Comparison of ENCODE assay signal across 8 cellular contexts in genomic region chr10:60942604-60943269, GRCh38. TPM values are rescaled to one million over a fixed set of nuclear protein-coding genes. Genes with fewer than 3 reads are reported as not detected.
DNase-seq lines count a peak whose midpoint lies in the region; ATAC-seq and TF ChIP-seq lines count a peak whose summit lies in the region.

No MANE protein-coding gene starts in this region.

- DNase-seq in BJ (ENCODE audit: low read depth), result no peak
- DNase-seq in activated T-cell treated with anti-CD3 and anti-CD28 coated beads, Interleukin-2, amount 50 U/mL, for 72 hours, result peak; percentile 41 to 59
- peak; percentile 72 for DNase-seq in Right ventricle myocardium inferior (ENCODE audit: missing footprints)
- peak; percentile 69 for DNase-seq in osteoblast (ENCODE audit: insufficient read length, low spot score, missing footprints)
- no peak for DNase-seq in SHP77 (lab: John Stamatoyannopoulos, UW)
- DNase-seq in islet precursor cell, result no peak

- peaks cover 75% of the 10 kb centered on the region for H3K27me3 Mint-ChIP-seq in activated T-cell treated with anti-CD3 and anti-CD28 coated beads, Interleukin-2, amount 50 U/mL, for 72 hours (ENCODE audit: low read depth)

- H3K36me3 ChIP-seq in BJ (ENCODE audit: control insufficient read depth, insufficient read depth, low read length) (no peaks in the 10 kb centered on the region; the same call in none of the 2 replicates), osteoblast (ENCODE audit: insufficient read depth, low read length) (no peaks in the 10 kb centered on the region)

- no peaks in the 10 kb centered on the region for H3K36me3 Mint-ChIP-seq in activated T-cell treated with anti-CD3 and anti-CD28 coated beads, Interleukin-2, amount 50 U/mL, for 72 hours (ENCODE audit: insufficient read depth in 2 of 2)

- H3K4me2 ChIP-seq in osteoblast (ENCODE audit: insufficient read depth, low read length), result peak overlapping the region; percentile 86

- intact Hi-C loops in Right ventricle myocardium inferior (cut with DNase I), result loop anchor here (2.0 kb wide), 2 partner anchors 42 to 60 kb away; no protein-coding TSS in a partner anchor

- peaks cover 21% of the 10 kb centered on the region for H3K79me2 ChIP-seq in osteoblast (ENCODE audit: insufficient read depth, low read length)

- no peaks in the 10 kb centered on the region for H4K20me1 ChIP-seq in osteoblast (ENCODE audit: insufficient read depth, low read length)

- TF ChIP-seq CTCF in BJ (IDR thresholded peaks at IDR 0.05; ENCODE audit: insufficient read depth, low read depth, low read length) (no peak), osteoblast (IDR thresholded peaks at IDR 0.05; ENCODE audit: extremely low read depth, low read depth, low read length) (no peak)

- peaks cover 16% of the 10 kb centered on the region for H3K4me1 ChIP-seq in osteoblast (ENCODE audit: insufficient read depth, low read length)

- CTCF ChIA-PET in BJ (lab: Yijun Ruan, JAX), result interaction anchor here (0.6 to 1.8 kb wide), 6 partner anchors 10 to 128 kb away, joined by 3 to 6 read pairs (median 4); no protein-coding TSS in a partner anchor

- H2AFZ ChIP-seq in osteoblast (ENCODE audit: low read length), result peak overlapping the region; percentile 68

- H3K27me3 ChIP-seq in BJ (ENCODE audit: control insufficient read depth, insufficient read depth, low read length) (no peaks in the 10 kb centered on the region), osteoblast (ENCODE audit: insufficient read depth, low read length) (no peaks in the 10 kb centered on the region)

- peak overlapping the region; percentile 83 for H3K4me3 ChIP-seq in BJ (ENCODE audit: low read depth, low read length)
- H3K4me3 ChIP-seq in osteoblast (ENCODE audit: insufficient read depth, low read length), result peak overlapping the region; percentile 86

- H3K4me1 Mint-ChIP-seq in activated T-cell treated with anti-CD3 and anti-CD28 coated beads, Interleukin-2, amount 50 U/mL, for 72 hours (ENCODE audit: low read depth), result peaks cover 17% of the 10 kb centered on the region

- ATAC-seq in GM18907 (IDR thresholded peaks at IDR 0.05; ENCODE audit: unreplicated experiment), result peak; percentile 69
- ATAC-seq in HG03571 (IDR thresholded peaks at IDR 0.05; ENCODE audit: unreplicated experiment), result peak; percentile 42
- peak; percentile 74 to 76 for ATAC-seq in activated T-cell treated with anti-CD3 and anti-CD28 coated beads, Interleukin-2, amount 50 U/mL, for 72 hours (replicated peaks in 1 of 2)
- ATAC-seq in Right ventricle myocardium inferior, result peak; percentile 12

- peak overlapping the region; percentile 77 to 81 for H3K4me3 Mint-ChIP-seq in activated T-cell treated with anti-CD3 and anti-CD28 coated beads, Interleukin-2, amount 50 U/mL, for 72 hours

- no peaks in the 10 kb centered on the region for H3K9me3 ChIP-seq in osteoblast (ENCODE audit: low read depth, low read length)

- peak overlapping the region; percentile 96 for H3K27ac ChIP-seq in osteoblast (ENCODE audit: low read depth, low read length)

- H3K27ac Mint-ChIP-seq in activated T-cell treated with anti-CD3 and anti-CD28 coated beads, Interleukin-2, amount 50 U/mL, for 72 hours, result no peak overlapping the region

- no peaks in the 10 kb centered on the region for H3K9me3 Mint-ChIP-seq in activated T-cell treated with anti-CD3 and anti-CD28 coated beads, Interleukin-2, amount 50 U/mL, for 72 hours

- POLR2A ChIA-PET in BJ (lab: Charles Lee), result interaction anchor here (0.6 kb wide), 1 partner anchor 22 kb away, joined by 3 read pairs; no protein-coding TSS in a partner anchor

RNA-seq across cellular contexts. Expression of gene RHOBTB1, which starts 1.2 kb away (rescaled TPM):
- 17.3 and 23.6 TPM in 2 replicates for polyA plus RNA-seq in BJ (2011; rRNA removed)
- polyA minus RNA-seq in BJ (2011; rRNA and poly(A)+ RNA removed), result 15.1 and 22.1 TPM in 2 replicates
- under 1 TPM in 1 of 2 donors, not detected in 1; 0.77 TPM for total RNA-seq in activated T-cell treated with anti-CD3 and anti-CD28 coated beads, Interleukin-2, amount 50 U/mL, for 72 hours
- 12.1 TPM for total RNA-seq in Right ventricle myocardium inferior
- total RNA-seq in osteoblast, result 32.9 and 38.0 TPM in 2 replicates

Comparison
In these comparisons a context has a peak if more than half of its experiments do, and no peak if none do; other contexts are left out.
1. DNase-seq: peak in activated T-cell treated with anti-CD3 and anti-CD28 coated beads, Interleukin-2, amount 50 U/mL, for 72 hours (2 of 2), Right ventricle myocardium inferior (single experiment) and osteoblast (single experiment); none in BJ (single experiment), SHP77 (0 of 2) and islet precursor cell (single experiment).
2. ATAC-seq: peak in every context shown above with its lines; median percentile 75 in activated T-cell treated with anti-CD3 and anti-CD28 coated beads, Interleukin-2, amount 50 U/mL, for 72 hours; 69 in GM18907; 42 in HG03571; 12 in Right ventricle myocardium inferior.